8 cellular contexts compared by ENCODE assay signal in the genomic region with DNA sequence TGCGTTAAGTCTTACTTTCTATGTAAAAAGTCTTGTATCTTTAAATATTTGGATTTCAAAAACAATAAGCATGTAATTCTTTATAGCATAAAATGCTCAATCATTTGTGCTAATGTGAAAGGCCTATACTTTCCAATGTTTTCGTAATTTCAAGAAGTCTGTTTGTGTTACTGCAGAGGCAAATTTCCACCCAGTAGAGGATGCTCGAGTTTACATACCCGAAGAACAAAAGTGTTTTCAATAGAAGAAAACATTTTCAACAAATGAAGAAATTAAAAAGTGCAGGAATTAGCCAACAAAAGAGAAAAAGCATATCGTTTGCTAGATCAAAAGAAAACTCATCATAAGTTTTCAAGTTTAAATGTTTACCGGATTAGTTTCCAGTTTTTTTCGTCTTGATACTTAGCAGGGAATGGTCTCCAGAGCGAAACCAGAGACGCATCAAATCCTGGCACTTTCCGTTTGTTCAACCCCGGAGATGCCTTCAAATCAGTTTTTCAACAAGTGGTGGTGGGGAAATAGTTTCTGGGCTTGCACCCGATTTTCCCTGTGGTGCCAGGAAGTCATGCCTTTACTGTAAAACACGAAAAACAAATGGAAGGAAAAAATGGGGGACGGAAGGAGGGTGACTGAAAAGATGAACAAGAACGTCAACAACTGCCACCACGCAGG. TPM values are rescaled to one million over a fixed set of nuclear protein-coding genes. Genes with fewer than 3 reads are reported as not detected.
DNase-seq lines count a peak whose midpoint lies in the region; ATAC-seq, FAIRE-seq and TF ChIP-seq lines count a peak whose summit lies in the region.

No MANE protein-coding gene starts in this region.

- peaks cover 32% of the 10 kb centered on the region for H3K36me3 Mint-ChIP-seq in activated CD8-positive, alpha-beta T cell treated with anti-CD3 and anti-CD28 coated beads for 36 hours (ENCODE audit: low read depth)

- intact Hi-C loops in activated CD8-positive, alpha-beta T cell treated with anti-CD3 and anti-CD28 coated beads for 36 hours (cut with micrococcal nuclease) = loop anchor here (5.0 kb wide), 1 partner anchor 95 kb away; no protein-coding TSS in a partner anchor
- intact Hi-C loops in right cardiac atrium (cut with DNase I) = loop anchor here in 1 of 4 donors (5.0 kb wide), 1 partner anchor 95 kb away; no protein-coding TSS in a partner anchor

- no peak for ATAC-seq in A549
- no peak for ATAC-seq in activated CD8-positive, alpha-beta T cell treated with anti-CD3 and anti-CD28 coated beads for 36 hours
- ATAC-seq in right cardiac atrium = no peak
- no peak for ATAC-seq in GM21529 (IDR thresholded peaks at IDR 0.05; ENCODE audit: unreplicated experiment)
- ATAC-seq in GM21360 (IDR thresholded peaks at IDR 0.05; ENCODE audit: unreplicated experiment) = no peak

- peaks cover 48% of the 10 kb centered on the region for H3K4me1 Mint-ChIP-seq in activated CD8-positive, alpha-beta T cell treated with anti-CD3 and anti-CD28 coated beads for 36 hours (ENCODE audit: low read depth)

- H3K9me3 ChIP-seq in A549 (no peaks in the 10 kb centered on the region), right cardiac atrium (ENCODE audit: control insufficient read depth, low read length) (no peaks in the 10 kb centered on the region), skeletal muscle tissue (ENCODE audit: control insufficient read depth in 3 of 3, low read length in 3 of 3) (no peaks in the 10 kb centered on the region)

- H3K27me3 ChIP-seq in right cardiac atrium (ENCODE audit: control insufficient read depth, insufficient read depth) = no peaks in the 10 kb centered on the region
- no peaks in the 10 kb centered on the region for H3K27me3 ChIP-seq in skeletal muscle tissue (ENCODE audit: control insufficient read depth in 3 of 3, insufficient read depth in 3 of 3, low read length in 3 of 3)

- TF ChIP-seq EP300 in A549 (IDR thresholded peaks at IDR 0.05) = no peak

- H3K27ac Mint-ChIP-seq in activated CD8-positive, alpha-beta T cell treated with anti-CD3 and anti-CD28 coated beads for 36 hours = peak overlapping the region; percentile 97

- no peak for TF ChIP-seq POLR2A in A549 (IDR thresholded peaks at IDR 0.05; ENCODE audit: low read length)

- H3K4me3 ChIP-seq in A549 = peak overlapping the region; percentile 72
- H3K4me3 ChIP-seq in GM12875 (ENCODE audit: low read depth, low read length) = peak overlapping the region; percentile 80
- peak overlapping the region; percentile 79 for H3K4me3 ChIP-seq in right cardiac atrium (ENCODE audit: low read length)
- peak overlapping the region; percentile 77 to 94 (median 86) for H3K4me3 ChIP-seq in skeletal muscle tissue (ENCODE audit: low read length in 3 of 3)

- WGBS in A549 (ENCODE audit: missing lambda C conversion rate) = 6% methylated on average over 16 of the region's 16 CpGs
- WGBS in right cardiac atrium = 6% methylated on average over 16 of the region's 16 CpGs

- H3K27me3 Mint-ChIP-seq in activated CD8-positive, alpha-beta T cell treated with anti-CD3 and anti-CD28 coated beads for 36 hours = no peaks in the 10 kb centered on the region

- peaks cover 6 to 13% (median 11%) of the 10 kb centered on the region in 3 donors for H3K36me3 ChIP-seq in skeletal muscle tissue (ENCODE audit: control insufficient read depth in 3 of 3, insufficient read depth in 3 of 3, low read length in 3 of 3)

- peak overlapping the region; percentile 98 for H3K4me3 Mint-ChIP-seq in activated CD8-positive, alpha-beta T cell treated with anti-CD3 and anti-CD28 coated beads for 36 hours

- no peak for TF ChIP-seq CTCF in A549 (IDR thresholded peaks at IDR 0.05)
- no peak for TF ChIP-seq CTCF in GM12875 (IDR thresholded peaks at IDR 0.05; ENCODE audit: borderline replicate concordance, insufficient read depth, low read depth, low read length)
- no peak for TF ChIP-seq CTCF in activated CD8-positive, alpha-beta T cell treated with anti-CD3 and anti-CD28 coated beads for 36 hours (IDR thresholded peaks at IDR 0.05)

- H3K27ac ChIP-seq in A549 = peak overlapping the region; percentile 93 to 94
- H3K27ac ChIP-seq in right cardiac atrium (ENCODE audit: low read length) = peak overlapping the region; percentile 99
- H3K27ac ChIP-seq in skeletal muscle tissue (ENCODE audit: low read depth, low read length) = peak overlapping the region; percentile 97

- peak overlapping the region; percentile 84 to 92 (median 92) for H3K9ac ChIP-seq in skeletal muscle tissue (ENCODE audit: low read depth in 1 of 3, low read length in 3 of 3)

- peak overlapping the region; percentile 86 for H3K4me2 ChIP-seq in A549

- FAIRE-seq in A549 (lab: Jason Lieb, UNC) = no peak

- POLR2A ChIA-PET in A549 (lab: Yijun Ruan, JAX) = interaction anchor here (0.7 to 1.3 kb wide), 4 partner anchors 37 to 831 kb away, joined by 3 to 9 read pairs (median 5); a partner anchor contains a TSS
- POLR2A ChIA-PET in activated CD8-positive, alpha-beta T cell treated with anti-CD3 and anti-CD28 coated beads for 36 hours (lab: Charles Lee) = interaction anchor here (0.8 to 2.3 kb wide), 7 partner anchors 16 to 93 kb away, joined by 3 to 10 read pairs (median 5); no protein-coding TSS in a partner anchor

- H3K4me1 ChIP-seq in A549 (peaks cover 27% of the 10 kb centered on the region), right cardiac atrium (ENCODE audit: control insufficient read depth, insufficient read depth, low read length) (no peaks in the 10 kb centered on the region), skeletal muscle tissue (ENCODE audit: control insufficient read depth in 3 of 3, insufficient read depth in 3 of 3, low read length in 3 of 3) (peaks cover 6 to 29% (median 10%) of the 10 kb centered on the region in 3 donors)

- no peak for TF ChIP-seq RAD21 in A549 (conservative IDR thresholded peaks at IDR 0.05 in 1 of 2, IDR thresholded peaks at IDR 0.05 in 1 of 2)

- no peaks in the 10 kb centered on the region for H3K9me3 Mint-ChIP-seq in activated CD8-positive, alpha-beta T cell treated with anti-CD3 and anti-CD28 coated beads for 36 hours

- CTCF ChIA-PET in A549 (lab: Yijun Ruan, JAX) = no interaction called here
- CTCF ChIA-PET in activated CD8-positive, alpha-beta T cell treated with anti-CD3 and anti-CD28 coated beads for 36 hours (lab: Charles Lee) = interaction anchor here (1.3 to 1.7 kb wide), 2 partner anchors 55 to 57 kb away, joined by 3 to 12 read pairs; no protein-coding TSS in a partner anchor

- no peak for DNase-seq in A549 (ENCODE audit: low read depth in 1 of 2, low spot score in 1 of 2)
- DNase-seq in activated CD8-positive, alpha-beta T cell treated with anti-CD3 and anti-CD28 coated beads for 36 hours = no peak
- no peak for DNase-seq in right cardiac atrium
- DNase-seq in DMS79 (lab: John Stamatoyannopoulos, UW) = no peak

TF ChIP-seq in A549, 52 proteins besides CTCF, POLR2A, EP300 and RAD21:
- TF ChIP-seq FOSB (CRISPR knock-in tag; IDR thresholded peaks at IDR 0.05) (no peak), KDM1A (IDR thresholded peaks at IDR 0.05; ENCODE audit: low read depth) (no peak), JUNB (IDR thresholded peaks at IDR 0.05) (no peak), ZFP36 (IDR thresholded peaks at IDR 0.05; ENCODE audit: borderline replicate concordance, partially characterized antibody) (no peak), RNF2 (IDR thresholded peaks at IDR 0.05; ENCODE audit: borderline replicate concordance, low read depth) (no peak), MYC (IDR thresholded peaks at IDR 0.05; ENCODE audit: borderline replicate concordance, low read length) (no peak), HOXA7 (CRISPR knock-in tag; IDR thresholded peaks at IDR 0.05) (no peak), PHF8 (IDR thresholded peaks at IDR 0.05; ENCODE audit: borderline replicate concordance, low read depth) (no peak), KDM5A (IDR thresholded peaks at IDR 0.05) (no peak), HOXB13 (CRISPR knock-in tag; IDR thresholded peaks at IDR 0.05; ENCODE audit: low read depth) (no peak)
- TF ChIP-seq, protein P1, sequence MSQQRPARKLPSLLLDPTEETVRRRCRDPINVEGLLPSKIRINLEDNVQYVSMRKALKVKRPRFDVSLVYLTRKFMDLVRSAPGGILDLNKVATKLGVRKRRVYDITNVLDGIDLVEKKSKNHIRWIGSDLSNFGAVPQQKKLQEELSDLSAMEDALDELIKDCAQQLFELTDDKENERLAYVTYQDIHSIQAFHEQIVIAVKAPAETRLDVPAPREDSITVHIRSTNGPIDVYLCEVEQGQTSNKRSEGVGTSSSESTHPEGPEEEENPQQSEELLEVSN (IDR thresholded peaks at IDR 0.05; ENCODE audit: borderline replicate concordance, low read depth) = no peak
- TF ChIP-seq, protein P2, sequence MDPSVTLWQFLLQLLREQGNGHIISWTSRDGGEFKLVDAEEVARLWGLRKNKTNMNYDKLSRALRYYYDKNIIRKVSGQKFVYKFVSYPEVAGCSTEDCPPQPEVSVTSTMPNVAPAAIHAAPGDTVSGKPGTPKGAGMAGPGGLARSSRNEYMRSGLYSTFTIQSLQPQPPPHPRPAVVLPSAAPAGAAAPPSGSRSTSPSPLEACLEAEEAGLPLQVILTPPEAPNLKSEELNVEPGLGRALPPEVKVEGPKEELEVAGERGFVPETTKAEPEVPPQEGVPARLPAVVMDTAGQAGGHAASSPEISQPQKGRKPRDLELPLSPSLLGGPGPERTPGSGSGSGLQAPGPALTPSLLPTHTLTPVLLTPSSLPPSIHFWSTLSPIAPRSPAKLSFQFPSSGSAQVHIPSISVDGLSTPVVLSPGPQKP (IDR thresholded peaks at IDR 0.05; ENCODE audit: low read depth, low read length) = no peak

RNA-seq across cellular contexts. Expression of a gene that starts 1.0 kb away (rescaled TPM):
- polyA plus RNA-seq in A549 (2011; rRNA removed) = 136 and 141 TPM in 2 replicates
- polyA plus RNA-seq in A549 (2012; cell fraction: cytosol; rRNA removed) = 31.9 and 36.6 TPM in 2 replicates
- 13.3 and 16.2 TPM in 2 replicates for polyA plus RNA-seq in A549 (2012; cell fraction: nucleus; rRNA removed)
- 40.4 to 44.5 TPM (median 43.8 TPM) in 3 replicates for polyA plus RNA-seq in A549 (2017; fragmentation: RNase III; extraction: RNeasy Plus Mini Kit Qiagen cat#74134 plus additional on column Dnase treatment)
- polyA minus RNA-seq in A549 (2011; rRNA and poly(A)+ RNA removed) = 78.4 and 81.1 TPM in 2 replicates
- total RNA-seq in activated CD8-positive, alpha-beta T cell treated with anti-CD3 and anti-CD28 coated beads for 36 hours = 10 to 100 TPM; 69.2 to 74.6 TPM
- 10 to 100 TPM; 45.9 to 54.3 (median 50.0) TPM for total RNA-seq in right cardiac atrium
- polyA plus RNA-seq in right cardiac atrium = 30.4 TPM
- 45.9 TPM for total RNA-seq in skeletal muscle tissue

RNA-seq across cellular contexts. Expression of a gene that starts 1.3 kb away (rescaled TPM):
- polyA plus RNA-seq in A549 (2011; rRNA removed) (4.4 and 5.4 TPM in 2 replicates), A549 (2017; fragmentation: RNase III; extraction: RNeasy Plus Mini Kit Qiagen cat#74134 plus additional on column Dnase treatment) (3.1 to 3.5 TPM (median 3.2 TPM) in 3 replicates), right cardiac atrium (3.5 TPM)
- polyA plus RNA-seq in A549 (2012; cell fraction: cytosol; rRNA removed) = 0.70 and 0.97 TPM in 2 replicates
- 0.86 and 1.1 TPM in 2 replicates for polyA plus RNA-seq in A549 (2012; cell fraction: nucleus; rRNA removed)
- polyA minus RNA-seq in A549 (2011; rRNA and poly(A)+ RNA removed) = 2.9 and 3.9 TPM in 2 replicates
- 10 to 100 TPM; 20.2 to 21.0 TPM for total RNA-seq in activated CD8-positive, alpha-beta T cell treated with anti-CD3 and anti-CD28 coated beads for 36 hours
- total RNA-seq in right cardiac atrium (10 to 100 TPM; 10.4 to 13.8 (median 12.3) TPM), skeletal muscle tissue (12.5 TPM)
